Comparison of ENCODE assay signal across 8 cellular contexts in genomic region chr12:54032627-54033100, GRCh38. TPM values are rescaled to one million over a fixed set of nuclear protein-coding genes. Genes with fewer than 3 reads are reported as not detected.
DNase-seq lines count a peak whose midpoint lies in the region; ATAC-seq and TF ChIP-seq lines count a peak whose summit lies in the region.

TSS of gene HOXC5 (plus strand) at chr12:54033050. CDS start at chr12:54033123, 73 bp downstream.

- peak; percentile 81 for DNase-seq in BE2C
- peak; percentile 53 for DNase-seq in HCEC 1CT
- peak; percentile 97 for DNase-seq in NCI-H82 (lab: John Stamatoyannopoulos, UW)
- peak; percentile 77 for DNase-seq in activated CD8-positive, alpha-beta memory T cell treated with anti-CD3 and anti-CD28 coated beads, Interleukin-2, amount 10 ng/mL, durations not matched to agents 7 days and 5 days
- DNase-seq in natural killer cell, result peak; percentile 60
- DNase-seq in stromal cell of bone marrow (ENCODE audit: low read depth), result peak; percentile 69

- H3K4me1 ChIP-seq in BE2C, result peaks cover 28% of the 10 kb centered on the region

- no peaks in the 10 kb centered on the region for H3K9me3 ChIP-seq in BE2C

- peaks cover 22% of the 10 kb centered on the region for H3K4me1 Mint-ChIP-seq in activated CD8-positive, alpha-beta memory T cell treated with anti-CD3 and anti-CD28 coated beads, Interleukin-2, amount 10 ng/mL, durations not matched to agents 7 days and 5 days
- H3K4me1 Mint-ChIP-seq in natural killer cell, result peaks cover 23 to 27% of the 10 kb centered on the region in 2 donors

- intact Hi-C loops in natural killer cell (cut with micrococcal nuclease), result loop anchor here (1.0 to 10.0 kb wide), 4 partner anchors 16 to 159 kb away; no protein-coding TSS in a partner anchor

- peak within 1 kb of the TSS; percentile 49 for H3K4me3 Mint-ChIP-seq in activated CD8-positive, alpha-beta memory T cell treated with anti-CD3 and anti-CD28 coated beads, Interleukin-2, amount 10 ng/mL, durations not matched to agents 7 days and 5 days
- peak within 1 kb of the TSS; percentile 88 for H3K4me3 Mint-ChIP-seq in natural killer cell

- no peak within 1 kb of the TSS for H3K27ac Mint-ChIP-seq in activated CD8-positive, alpha-beta memory T cell treated with anti-CD3 and anti-CD28 coated beads, Interleukin-2, amount 10 ng/mL, durations not matched to agents 7 days and 5 days
- peak within 1 kb of the TSS; percentile 45 to 75 for H3K27ac Mint-ChIP-seq in natural killer cell

- TF ChIP-seq CTCF in BE2C (IDR thresholded peaks at IDR 0.05; ENCODE audit: low read depth, low read length), result peak; percentile 98
- peak; percentile 95 for TF ChIP-seq CTCF in natural killer cell (IDR thresholded peaks at IDR 0.05)

- H3K36me3 Mint-ChIP-seq in activated CD8-positive, alpha-beta memory T cell treated with anti-CD3 and anti-CD28 coated beads, Interleukin-2, amount 10 ng/mL, durations not matched to agents 7 days and 5 days, result no peaks in the 10 kb centered on the region
- no peaks in the 10 kb centered on the region for H3K36me3 Mint-ChIP-seq in natural killer cell

- CTCF ChIA-PET in activated CD8-positive, alpha-beta memory T cell treated with anti-CD3 and anti-CD28 coated beads, Interleukin-2, amount 10 ng/mL, durations not matched to agents 7 days and 5 days (lab: Charles Lee), result interaction anchor here (0.6 to 15.1 kb wide), 49 partner anchors 8 to 287 kb away, joined by 3 to 229 read pairs (median 5); partner anchors contain the start of genes HOXC10, HOXC4, HOXC8 and HOXC9

- peaks cover 90% of the 10 kb centered on the region for H3K27me3 Mint-ChIP-seq in activated CD8-positive, alpha-beta memory T cell treated with anti-CD3 and anti-CD28 coated beads, Interleukin-2, amount 10 ng/mL, durations not matched to agents 7 days and 5 days
- peaks cover 76 to 91% of the 10 kb centered on the region in 2 donors for H3K27me3 Mint-ChIP-seq in natural killer cell (ENCODE audit: low read depth in 2 of 2)

- H3K36me3 ChIP-seq in BE2C, result no peaks in the 10 kb centered on the region

- H3K27me3 ChIP-seq in BE2C, result no peaks in the 10 kb centered on the region

- H3K4me3 ChIP-seq in BE2C (ENCODE audit: low read depth, low read length), result peak within 1 kb of the TSS; percentile 71

- H3K9me3 Mint-ChIP-seq in activated CD8-positive, alpha-beta memory T cell treated with anti-CD3 and anti-CD28 coated beads, Interleukin-2, amount 10 ng/mL, durations not matched to agents 7 days and 5 days (ENCODE audit: low read depth), result no peaks in the 10 kb centered on the region
- peaks cover 0 to 2% of the 10 kb centered on the region in 2 donors for H3K9me3 Mint-ChIP-seq in natural killer cell

- peak; percentile 32 for ATAC-seq in activated CD8-positive, alpha-beta memory T cell treated with anti-CD3 and anti-CD28 coated beads, Interleukin-2, amount 10 ng/mL, durations not matched to agents 7 days and 5 days
- peak; percentile 42 for ATAC-seq in esophagus mucosa
- peak; percentile 53 to 69 (median 65) for ATAC-seq in natural killer cell
- no peak for ATAC-seq in GM18868 (IDR thresholded peaks at IDR 0.05; ENCODE audit: unreplicated experiment)

RNA-seq across cellular contexts. Expression of gene HOXC5, which starts in this region (rescaled TPM):
- polyA plus RNA-seq in BE2C (2012; ENCODE audit: insufficient read depth, insufficient read length, low read depth), result 8.1 TPM
- total RNA-seq in activated CD8-positive, alpha-beta memory T cell treated with anti-CD3 and anti-CD28 coated beads, Interleukin-2, amount 10 ng/mL, durations not matched to agents 7 days and 5 days, result not detected
- total RNA-seq in esophagus mucosa (0.60 TPM), natural killer cell (under 1 TPM in 1 of 3 donors, not detected in 2; 0.20 TPM)

Comparison
In these comparisons a context has a peak if more than half of its experiments do, and no peak if none do; other contexts are left out.
1. Peak in DNase-seq and ATAC-seq in activated CD8-positive, alpha-beta memory T cell treated with anti-CD3 and anti-CD28 coated beads, Interleukin-2, amount 10 ng/mL, durations not matched to agents 7 days and 5 days; RNA of the gene not detected or under 1 TPM.
2. Peak in ATAC-seq in esophagus mucosa; RNA of the gene not detected or under 1 TPM.
3. Peak in DNase-seq and ATAC-seq in natural killer cell; RNA of the gene not detected or under 1 TPM.